ENCODE assay signal across 8 cellular contexts in the genomic region with DNA sequence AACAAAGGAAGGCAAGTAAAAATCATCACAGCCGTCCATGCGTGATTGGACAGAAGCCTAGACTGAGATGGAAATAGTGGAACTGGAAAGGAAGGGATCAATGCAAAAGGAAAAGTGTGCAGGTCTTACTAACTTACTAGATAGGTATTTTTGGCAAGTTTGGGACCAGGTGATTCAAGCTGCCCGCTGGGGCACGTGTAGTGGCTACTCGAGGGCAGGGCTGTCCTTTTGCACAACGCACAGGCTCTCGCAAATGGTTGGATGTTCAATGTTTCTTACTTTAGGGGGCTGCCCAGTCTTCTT. TPM values are rescaled to one million over a fixed set of nuclear protein-coding genes. Genes with fewer than 3 reads are reported as not detected.
DNase-seq lines count a peak whose midpoint lies in the region; ATAC-seq and TF ChIP-seq lines count a peak whose summit lies in the region.

No MANE protein-coding gene starts in this region.

- H3K36me3 Mint-ChIP-seq in T-cell, result peaks cover 11% of the 10 kb centered on the region

- peaks cover 30 to 41% (median 36%) of the 10 kb centered on the region in 3 donors for H3K4me1 Mint-ChIP-seq in T-cell

- peak overlapping the region; percentile 75 to 87 for H3K27ac Mint-ChIP-seq in T-cell

- peaks cover 1% of the 10 kb centered on the region; the same call in 1 of the 2 replicates for H3K27me3 ChIP-seq in H7 (ENCODE audit: control insufficient read depth, insufficient read depth, low read length)
- H3K27me3 ChIP-seq in skeletal muscle satellite cell (ENCODE audit: control insufficient read depth, insufficient read depth, low read length), result peaks cover 9% of the 10 kb centered on the region

- H3K4me3 Mint-ChIP-seq in T-cell, result peak overlapping the region; percentile 80 to 93 (median 90)

- ATAC-seq in T-cell (replicated peaks in 1 of 4), result no peak
- ATAC-seq in HG02885 (IDR thresholded peaks at IDR 0.05; ENCODE audit: poor library complexity, unreplicated experiment), result no peak

- TF ChIP-seq POLR2A in erythroblast (IDR thresholded peaks at IDR 0.05; ENCODE audit: low read length), result no peak

- H3K4me1 ChIP-seq in skeletal muscle satellite cell (ENCODE audit: control insufficient read depth, insufficient read depth, low read length), result peaks cover 4% of the 10 kb centered on the region

- POLR2A ChIA-PET in T-cell (lab: Charles Lee), result no interaction called here

- CTCF ChIA-PET in T-cell (lab: Charles Lee), result no interaction called here

- peak overlapping the region; percentile 94 for H3K4me2 ChIP-seq in skeletal muscle satellite cell (ENCODE audit: low read length)

- H3K27me3 Mint-ChIP-seq in T-cell, result peaks cover 3 to 7% of the 10 kb centered on the region in 2 donors

- no peaks in the 10 kb centered on the region for H3K9me3 ChIP-seq in skeletal muscle satellite cell (replicated peaks; ENCODE audit: low read length)

- H3K4me3 ChIP-seq in H7 (ENCODE audit: insufficient read depth, low read depth, low read length) (peak overlapping the region; percentile 22; the same call in 1 of the 2 replicates), fibroblast of pulmonary artery (replicated peaks; ENCODE audit: low read depth, low read length) (peak overlapping the region; percentile 50), skeletal muscle satellite cell (ENCODE audit: low read length) (peak overlapping the region; percentile 97)

- no peaks in the 10 kb centered on the region for H3K36me3 ChIP-seq in H7 (replicated peaks; ENCODE audit: control insufficient read depth, insufficient read depth, low read length)
- no peaks in the 10 kb centered on the region for H3K36me3 ChIP-seq in skeletal muscle satellite cell (ENCODE audit: insufficient read depth, low read length)

- H3K9me3 Mint-ChIP-seq in T-cell, result no peaks in the 10 kb centered on the region

- peak overlapping the region; percentile 86 for H3K9ac ChIP-seq in skeletal muscle satellite cell (ENCODE audit: low read depth, low read length)

- DNase-seq in H7, result no peak
- DNase-seq in T-cell, result no peak
- DNase-seq in fibroblast of pulmonary artery (ENCODE audit: low read depth), result no peak
- DNase-seq in DMS53 treated with DMSO at 0.1 percent for 48 hours (lab: John Stamatoyannopoulos, UW; ENCODE audit: unreplicated experiment), result no peak
- no peak for DNase-seq in erythroblast (lab: John Stamatoyannopoulos, UW)
- DNase-seq in cerebellar nuclear complex (lab: John Stamatoyannopoulos, UW), result no peak

- TF ChIP-seq CTCF in fibroblast of pulmonary artery (IDR thresholded peaks at IDR 0.05; ENCODE audit: low read length, missing control alignments), result no peak

RNA-seq across cellular contexts. Expression of a gene that starts 0.6 kb away (rescaled TPM):
- 22.7 and 24.1 TPM in 2 replicates for total RNA-seq in H7 (2014; rRNA removed; shearing (Covaris generic))
- total RNA-seq in T-cell, result 10 to 100 TPM; 17.5 to 25.2 (median 22.2) TPM
- 12.9 and 13.8 TPM in 2 replicates for total RNA-seq in skeletal muscle satellite cell (2012; rRNA removed)

RNA-seq across cellular contexts. Expression of a gene that starts 44.5 kb away (rescaled TPM):
- 41.1 and 41.2 TPM in 2 replicates for total RNA-seq in H7 (2014; rRNA removed; shearing (Covaris generic))
- not detected for total RNA-seq in T-cell
- not detected in 2 replicates for total RNA-seq in skeletal muscle satellite cell (2012; rRNA removed)

Comparison
In these comparisons a context has a peak if more than half of its experiments do, and no peak if none do; other contexts are left out.
1. H3K4me3 ChIP-seq: peak in every context shown above with its lines; median percentile 97 in skeletal muscle satellite cell; 50 in fibroblast of pulmonary artery; 22 in H7.
2. RNA of a gene that starts 44.5 kb away (total RNA-seq): 41.1 to 41.2 TPM in H7; not detected in T-cell; every median in the first group is over 10 times any median in the second.